13 cellular contexts compared by ENCODE assay signal in the genomic region with DNA sequence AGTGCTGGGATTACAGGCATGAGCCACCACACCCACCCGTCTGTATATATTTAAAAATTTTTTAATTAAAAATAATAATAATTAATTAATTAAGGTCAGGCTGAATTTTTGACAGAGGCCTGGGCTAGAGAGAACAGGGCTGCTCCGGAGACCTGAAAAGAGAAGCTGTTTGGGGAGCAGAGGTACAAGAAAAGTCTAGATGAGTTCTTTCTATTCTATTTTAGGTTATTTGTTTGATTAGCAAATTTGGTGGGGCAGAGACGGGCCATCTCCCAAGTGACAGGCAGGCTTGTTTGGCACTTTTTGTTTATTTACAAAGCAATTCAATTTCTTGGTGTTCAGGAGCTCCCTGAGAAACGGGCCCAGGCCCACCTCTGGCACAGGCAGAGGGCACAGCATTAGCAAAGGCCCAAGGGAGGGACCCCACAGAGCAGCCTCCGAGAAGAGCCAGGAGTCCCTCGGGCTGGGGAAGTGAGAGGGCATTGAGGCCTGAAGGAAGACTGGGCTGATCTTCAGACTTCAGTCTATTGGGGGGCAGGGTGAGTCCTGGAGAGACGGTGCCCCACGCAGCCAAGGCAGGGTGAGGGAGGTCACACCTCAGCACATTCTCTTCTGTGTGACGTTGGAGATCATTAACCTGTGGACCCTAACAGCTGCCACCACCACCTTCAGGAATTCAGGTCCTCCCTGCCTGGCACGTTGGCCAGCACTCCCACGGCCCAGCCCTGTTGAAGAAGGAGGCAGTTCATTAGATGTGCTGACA. TPM values are rescaled to one million over a fixed set of nuclear protein-coding genes. Genes with fewer than 3 reads are reported as not detected.
A peak's percentile ranks its signal among the peaks of the same experiment; 100 is the strongest.
DNase-seq lines count a peak whose midpoint lies in the region; ATAC-seq lines count a peak whose summit lies in the region.
"Had no signal": no experiment of that assay in that cellular context is flagged by ENCODE, and none has a peak within 500 bp of the region (broad histone marks: within the 10 kb centered on the region; RNA-seq: fewer than 3 reads in every experiment).

No MANE protein-coding gene starts in this region.

- H3K27me3 ChIP-seq in rectal smooth muscle tissue (ENCODE audit: control insufficient read depth, insufficient read depth, low read length): no peaks in the 10 kb centered on the region

- no peaks in the 10 kb centered on the region for H3K36me3 ChIP-seq in rectal smooth muscle tissue (ENCODE audit: control insufficient read depth, insufficient read depth, low read length)

- DNase-seq in NCI-H226 (peak; percentile 77), HT-29 (ENCODE audit: low spot score) (no peak), NCI-H1436 (lab: John Stamatoyannopoulos, UW) (no peak), mesenteric fat pad (ENCODE audit: low spot score) (no peak)
- DNase-seq: activated CD8-positive, alpha-beta memory T cell treated with anti-CD3 and anti-CD28 coated beads for 24 hours; NCI-H510A treated with DMSO at 0.1 percent for 48 hours; stimulated activated CD4-positive, alpha-beta T cell treated with anti-CD3 and anti-CD28 coated beads, Interleukin-12 subunit alpha, Interleukin-12 subunit beta, amount 100 ng/mL, for 4 hours; stimulated activated naive CD4-positive, alpha-beta T cell had no signal

- ATAC-seq in GM18517 (IDR thresholded peaks at IDR 0.05; ENCODE audit: unreplicated experiment) (peak; percentile 41), GM21619 (IDR thresholded peaks at IDR 0.05; ENCODE audit: unreplicated experiment) (peak; percentile 38), GM19351 (IDR thresholded peaks at IDR 0.05; ENCODE audit: unreplicated experiment) (no peak)

- peak overlapping the region; percentile 14 for H3K27ac ChIP-seq in rectal smooth muscle tissue (ENCODE audit: low read depth, low read length)

- H3K9ac ChIP-seq in rectal smooth muscle tissue (ENCODE audit: low read length): no peak overlapping the region

- H3K4me1 ChIP-seq in rectal smooth muscle tissue (ENCODE audit: control insufficient read depth, insufficient read depth, low read length): peaks cover 4% of the 10 kb centered on the region

- peak overlapping the region; percentile 26 for H3K4me3 ChIP-seq in rectal smooth muscle tissue (ENCODE audit: low read length)

RNA-seq across cellular contexts. Expression of a gene that starts 10.8 kb away (rescaled TPM):
- total RNA-seq in HT-29 (2014; rRNA removed; shearing (Covaris generic)): 22.8 and 23.8 TPM in 2 replicates
- total RNA-seq in mesenteric fat pad: 107 TPM

RNA-seq across cellular contexts. Expression of a gene that starts 34.5 kb away (rescaled TPM):
- not detected in 2 replicates for total RNA-seq in HT-29 (2014; rRNA removed; shearing (Covaris generic))
- total RNA-seq in mesenteric fat pad: not detected
- total RNA-seq: Caco-2 had no signal

RNA-seq across cellular contexts. Expression of a gene that starts 36.9 kb away (rescaled TPM):
- 97.6 and 99.5 TPM in 2 replicates for total RNA-seq in HT-29 (2014; rRNA removed; shearing (Covaris generic))
- 89.5 TPM for total RNA-seq in mesenteric fat pad

RNA-seq across cellular contexts. Expression of a gene that starts 44.5 kb away (rescaled TPM):
- 28.3 and 36.4 TPM in 2 replicates for total RNA-seq in HT-29 (2014; rRNA removed; shearing (Covaris generic))
- total RNA-seq in mesenteric fat pad: 26.2 TPM
